ENCODE assay signal across 1 cellular context in the genomic region with DNA sequence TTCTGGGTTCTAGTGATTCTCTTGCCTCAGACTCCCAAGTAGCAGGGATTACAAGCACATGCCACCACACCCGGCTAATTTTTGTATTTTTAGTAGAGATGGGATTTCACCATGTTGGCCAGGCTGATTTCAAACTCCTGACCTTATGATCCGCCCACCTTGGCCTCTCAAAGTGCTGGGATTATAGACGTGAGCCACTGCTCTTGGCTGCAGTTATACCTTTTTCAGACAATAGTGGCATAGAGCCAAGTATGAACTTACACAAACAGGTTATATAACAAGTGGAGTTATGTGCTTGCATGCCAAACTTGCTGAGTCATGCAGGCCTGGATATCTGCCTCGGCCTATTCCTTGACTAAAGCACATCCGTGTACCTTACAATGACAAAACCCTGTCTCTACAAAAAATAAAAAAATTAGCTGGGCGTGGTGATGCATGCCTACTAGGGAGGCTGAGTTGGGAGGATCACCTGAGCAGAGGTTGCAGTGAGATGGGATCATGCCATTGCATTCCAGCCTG.
A peak's percentile ranks its signal among the peaks of the same experiment; 100 is the strongest.
TF ChIP-seq lines count a peak whose summit lies in the region.
"Not testable (repeated sequence)": the region's sequence is repeated elsewhere in the genome, so short reads cannot be mapped to it uniquely, and the experiment has no call there.

No MANE protein-coding gene starts in this region.

TF ChIP-seq in HepG2, 621 proteins besides CTCF, POLR2A, EP300 and RAD21 (continued from another document):
- TF ChIP-seq, protein P1, sequence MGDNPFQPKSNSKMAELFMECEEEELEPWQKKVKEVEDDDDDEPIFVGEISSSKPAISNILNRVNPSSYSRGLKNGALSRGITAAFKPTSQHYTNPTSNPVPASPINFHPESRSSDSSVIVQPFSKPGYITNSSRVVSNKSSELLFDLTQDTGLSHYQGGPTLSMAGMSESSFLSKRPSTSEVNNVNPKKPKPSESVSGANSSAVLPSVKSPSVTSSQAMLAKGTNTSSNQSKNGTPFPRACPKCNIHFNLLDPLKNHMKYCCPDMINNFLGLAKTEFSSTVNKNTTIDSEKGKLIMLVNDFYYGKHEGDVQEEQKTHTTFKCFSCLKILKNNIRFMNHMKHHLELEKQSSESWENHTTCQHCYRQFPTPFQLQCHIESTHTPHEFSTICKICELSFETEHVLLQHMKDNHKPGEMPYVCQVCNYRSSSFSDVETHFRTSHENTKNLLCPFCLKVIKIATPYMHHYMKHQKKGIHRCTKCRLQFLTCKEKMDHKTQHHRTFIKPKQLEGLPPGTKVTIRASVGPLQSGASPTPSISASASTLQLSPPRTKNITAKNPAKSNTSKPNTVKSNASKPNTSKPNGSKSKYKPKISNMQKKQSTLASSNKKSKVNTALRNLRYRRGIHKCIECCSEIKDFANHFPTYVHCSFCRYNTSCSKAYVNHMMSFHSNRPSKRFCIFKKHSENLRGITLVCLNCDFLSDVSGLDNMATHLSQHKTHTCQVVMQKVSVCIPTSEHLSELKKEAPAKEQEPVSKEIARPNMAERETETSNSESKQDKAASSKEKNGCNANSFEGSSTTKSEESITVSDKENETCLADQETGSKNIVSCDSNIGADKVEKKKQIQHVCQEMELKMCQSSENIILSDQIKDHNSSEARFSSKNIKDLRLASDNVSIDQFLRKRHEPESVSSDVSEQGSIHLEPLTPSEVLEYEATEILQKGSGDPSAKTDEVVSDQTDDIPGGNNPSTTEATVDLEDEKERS (CRISPR knock-in tag; IDR thresholded peaks at IDR 0.05): peak; percentile 66; the same call in 1 of the 2 replicates
- TF ChIP-seq TGIF2 (CRISPR knock-in tag; IDR thresholded peaks at IDR 0.05) (peak; percentile 69; the same call in 1 of the 2 replicates), ZNF337 (CRISPR knock-in tag; IDR thresholded peaks at IDR 0.05; ENCODE audit: borderline replicate concordance, low read depth) (0 out of 2 replicates have a peak, but pooled peaks have one; percentile 26), SOX5 (CRISPR knock-in tag; IDR thresholded peaks at IDR 0.05; ENCODE audit: borderline replicate concordance) (peak; percentile 100), ZNF292 (CRISPR knock-in tag; IDR thresholded peaks at IDR 0.05; ENCODE audit: borderline replicate concordance, low read depth) (peak; percentile 46; the same call in 1 of the 2 replicates), CBX1 (IDR thresholded peaks at IDR 0.05; ENCODE audit: low read depth) (peak; percentile 21), FOXO1 (CRISPR knock-in tag; IDR thresholded peaks at IDR 0.05) (peak; percentile 89), HMG20B (CRISPR knock-in tag; conservative IDR thresholded peaks at IDR 0.05) (peak; percentile 58; the same call in 1 of the 2 replicates), ZNF121 (CRISPR knock-in tag; IDR thresholded peaks at IDR 0.05) (peak; percentile 82), DNMT3B (CRISPR knock-in tag; conservative IDR thresholded peaks at IDR 0.05) (peak; percentile 89), ZNF747 (CRISPR knock-in tag; IDR thresholded peaks at IDR 0.05; ENCODE audit: borderline replicate concordance) (peak; percentile 71; the same call in 1 of the 2 replicates), NR2F6 (IDR thresholded peaks at IDR 0.05) (peak; percentile 74), NR2F6 (CRISPR knock-in tag; IDR thresholded peaks at IDR 0.05) (peak; percentile 88), CREB1 (CRISPR knock-in tag; IDR thresholded peaks at IDR 0.05) (peak; percentile 55), SIX1 (CRISPR knock-in tag; IDR thresholded peaks at IDR 0.05; ENCODE audit: borderline replicate concordance) (peak; percentile 53; the same call in 1 of the 2 replicates), NFIC (IDR thresholded peaks at IDR 0.05; ENCODE audit: low read length) (peak; percentile 93), ESRRA (CRISPR knock-in tag; IDR thresholded peaks at IDR 0.05; ENCODE audit: low read depth) (peak; percentile 72; the same call in 1 of the 2 replicates), NPAS2 (CRISPR knock-in tag; IDR thresholded peaks at IDR 0.05; ENCODE audit: borderline replicate concordance) (0 out of 2 replicates have a peak, but pooled peaks have one; percentile 10), SOX13 (IDR thresholded peaks at IDR 0.05) (peak; percentile 99), SOX13 (CRISPR knock-in tag; conservative IDR thresholded peaks at IDR 0.05 in 1 of 2, IDR thresholded peaks at IDR 0.05 in 1 of 2) (peak in 1 of 2 experiments; percentile 100; a peak in 2 of 4 replicates), NR2F1 (CRISPR knock-in tag; IDR thresholded peaks at IDR 0.05) (peak; percentile 34 to 69; a peak in 2 of 4 replicates), ZFP36L1 (CRISPR knock-in tag; IDR thresholded peaks at IDR 0.05) (peak; percentile 72; the same call in 1 of the 2 replicates), ZNF124 (CRISPR knock-in tag; IDR thresholded peaks at IDR 0.05) (0 out of 2 replicates have a peak, but pooled peaks have one; percentile 47), ZNF644 (CRISPR knock-in tag; IDR thresholded peaks at IDR 0.05; ENCODE audit: low read depth) (peak; percentile 85), ATM (IDR thresholded peaks at IDR 0.05; ENCODE audit: borderline replicate concordance) (peak; percentile 97), REPIN1 (CRISPR knock-in tag; IDR thresholded peaks at IDR 0.05; ENCODE audit: borderline replicate concordance, low read depth) (peak; percentile 70; the same call in 1 of the 2 replicates), ZMYM4 (CRISPR knock-in tag; IDR thresholded peaks at IDR 0.05) (peak; percentile 74), ZNF24 (IDR thresholded peaks at IDR 0.05) (peak; percentile 65; the same call in 1 of the 2 replicates)
- TF ChIP-seq, protein P2, sequence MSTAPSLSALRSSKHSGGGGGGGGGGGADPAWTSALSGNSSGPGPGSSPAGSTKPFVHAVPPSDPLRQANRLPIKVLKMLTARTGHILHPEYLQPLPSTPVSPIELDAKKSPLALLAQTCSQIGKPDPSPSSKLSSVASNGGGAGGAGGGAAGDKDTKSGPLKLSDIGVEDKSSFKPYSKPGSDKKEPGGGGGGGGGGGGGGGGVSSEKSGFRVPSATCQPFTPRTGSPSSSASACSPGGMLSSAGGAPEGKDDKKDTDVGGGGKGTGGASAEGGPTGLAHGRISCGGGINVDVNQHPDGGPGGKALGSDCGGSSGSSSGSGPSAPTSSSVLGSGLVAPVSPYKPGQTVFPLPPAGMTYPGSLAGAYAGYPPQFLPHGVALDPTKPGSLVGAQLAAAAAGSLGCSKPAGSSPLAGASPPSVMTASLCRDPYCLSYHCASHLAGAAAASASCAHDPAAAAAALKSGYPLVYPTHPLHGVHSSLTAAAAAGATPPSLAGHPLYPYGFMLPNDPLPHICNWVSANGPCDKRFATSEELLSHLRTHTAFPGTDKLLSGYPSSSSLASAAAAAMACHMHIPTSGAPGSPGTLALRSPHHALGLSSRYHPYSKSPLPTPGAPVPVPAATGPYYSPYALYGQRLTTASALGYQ (CRISPR knock-in tag; IDR thresholded peaks at IDR 0.05): peak; percentile 23; the same call in 1 of the 2 replicates
- not testable (repeated sequence) for TF ChIP-seq CREB1 (IDR thresholded peaks at IDR 0.05)
- TF ChIP-seq, protein P3, sequence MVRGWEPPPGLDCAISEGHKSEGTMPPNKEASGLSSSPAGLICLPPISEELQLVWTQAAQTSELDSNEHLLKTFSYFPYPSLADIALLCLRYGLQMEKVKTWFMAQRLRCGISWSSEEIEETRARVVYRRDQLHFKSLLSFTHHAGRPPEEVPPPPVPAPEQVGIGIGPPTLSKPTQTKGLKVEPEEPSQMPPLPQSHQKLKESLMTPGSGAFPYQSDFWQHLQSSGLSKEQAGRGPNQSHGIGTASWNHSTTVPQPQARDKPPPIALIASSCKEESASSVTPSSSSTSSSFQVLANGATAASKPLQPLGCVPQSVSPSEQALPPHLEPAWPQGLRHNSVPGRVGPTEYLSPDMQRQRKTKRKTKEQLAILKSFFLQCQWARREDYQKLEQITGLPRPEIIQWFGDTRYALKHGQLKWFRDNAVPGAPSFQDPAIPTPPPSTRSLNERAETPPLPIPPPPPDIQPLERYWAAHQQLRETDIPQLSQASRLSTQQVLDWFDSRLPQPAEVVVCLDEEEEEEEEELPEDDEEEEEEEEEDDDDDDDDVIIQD (CRISPR knock-in tag; IDR thresholded peaks at IDR 0.05; ENCODE audit: low read depth): peak; percentile 80
- TF ChIP-seq, protein P4, sequence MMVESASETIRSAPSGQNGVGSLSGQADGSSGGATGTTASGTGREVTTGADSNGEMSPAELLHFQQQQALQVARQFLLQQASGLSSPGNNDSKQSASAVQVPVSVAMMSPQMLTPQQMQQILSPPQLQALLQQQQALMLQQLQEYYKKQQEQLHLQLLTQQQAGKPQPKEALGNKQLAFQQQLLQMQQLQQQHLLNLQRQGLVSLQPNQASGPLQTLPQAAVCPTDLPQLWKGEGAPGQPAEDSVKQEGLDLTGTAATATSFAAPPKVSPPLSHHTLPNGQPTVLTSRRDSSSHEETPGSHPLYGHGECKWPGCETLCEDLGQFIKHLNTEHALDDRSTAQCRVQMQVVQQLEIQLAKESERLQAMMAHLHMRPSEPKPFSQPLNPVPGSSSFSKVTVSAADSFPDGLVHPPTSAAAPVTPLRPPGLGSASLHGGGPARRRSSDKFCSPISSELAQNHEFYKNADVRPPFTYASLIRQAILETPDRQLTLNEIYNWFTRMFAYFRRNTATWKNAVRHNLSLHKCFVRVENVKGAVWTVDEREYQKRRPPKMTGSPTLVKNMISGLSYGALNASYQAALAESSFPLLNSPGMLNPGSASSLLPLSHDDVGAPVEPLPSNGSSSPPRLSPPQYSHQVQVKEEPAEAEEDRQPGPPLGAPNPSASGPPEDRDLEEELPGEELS (CRISPR knock-in tag; IDR thresholded peaks at IDR 0.05): peak; percentile 58; the same call in 1 of the 2 replicates
- TF ChIP-seq, protein P5, sequence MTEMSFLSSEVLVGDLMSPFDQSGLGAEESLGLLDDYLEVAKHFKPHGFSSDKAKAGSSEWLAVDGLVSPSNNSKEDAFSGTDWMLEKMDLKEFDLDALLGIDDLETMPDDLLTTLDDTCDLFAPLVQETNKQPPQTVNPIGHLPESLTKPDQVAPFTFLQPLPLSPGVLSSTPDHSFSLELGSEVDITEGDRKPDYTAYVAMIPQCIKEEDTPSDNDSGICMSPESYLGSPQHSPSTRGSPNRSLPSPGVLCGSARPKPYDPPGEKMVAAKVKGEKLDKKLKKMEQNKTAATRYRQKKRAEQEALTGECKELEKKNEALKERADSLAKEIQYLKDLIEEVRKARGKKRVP (CRISPR knock-in tag; IDR thresholded peaks at IDR 0.05): peak in 1 of 2 experiments; percentile 79; a peak in 2 of 4 replicates
